Comparison of ENCODE assay signal across 1 cellular context in the genomic region with DNA sequence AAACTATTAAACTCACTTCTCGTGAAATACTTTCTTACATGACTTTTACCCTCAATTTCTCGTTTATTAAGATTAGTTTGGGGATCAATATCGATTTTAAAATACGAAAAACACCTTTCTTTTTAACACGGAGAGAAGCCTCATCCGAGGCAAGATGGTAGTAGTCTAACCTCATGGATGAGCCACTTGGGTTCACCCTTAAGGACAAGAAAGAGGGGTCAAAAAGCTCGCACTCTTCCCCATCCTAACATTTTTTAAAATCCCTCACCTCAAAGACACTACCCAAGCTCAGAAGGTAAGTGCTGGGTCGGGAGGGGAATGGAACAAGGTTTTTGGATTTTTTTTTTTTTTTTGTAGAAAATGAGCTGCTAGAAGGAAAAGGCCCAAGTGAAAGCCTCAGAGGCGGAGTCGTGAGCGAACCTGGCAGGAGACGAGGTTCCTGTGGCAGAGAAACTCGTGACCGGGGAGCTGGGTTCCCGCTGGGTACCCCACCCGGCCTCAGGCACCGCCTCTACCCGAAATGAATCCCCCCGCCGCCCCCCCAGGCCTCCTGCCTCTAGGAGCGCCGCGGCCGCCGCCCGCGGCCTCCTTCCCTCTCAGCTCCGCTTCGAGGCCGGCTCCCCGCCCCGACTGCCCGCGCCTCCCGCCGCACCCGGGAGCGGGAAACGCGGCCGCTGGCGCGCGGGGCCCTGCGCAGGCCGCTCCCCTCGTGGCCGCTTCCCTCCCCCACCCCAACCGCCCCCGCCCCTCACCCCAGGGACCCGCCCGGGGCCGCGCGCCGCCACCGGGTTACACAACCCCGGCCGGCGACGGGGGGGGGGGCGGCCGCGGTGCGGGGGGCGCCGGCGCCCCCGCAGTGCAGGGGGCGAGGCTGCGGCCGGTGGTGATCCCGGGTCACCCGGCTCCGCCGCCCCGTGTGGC.
TF ChIP-seq lines count a peak whose summit lies in the region.

No MANE protein-coding gene starts in this region.

TF ChIP-seq in K562, 482 proteins besides CTCF, POLR2A, EP300 and RAD21:
- TF ChIP-seq ZBTB11 (CRISPR knock-in tag; IDR thresholded peaks at IDR 0.05) (0 out of 6 replicates have a peak, but pooled peaks of 1 of the 3 experiments have one; percentile 8), MYC (IDR thresholded peaks at IDR 0.05; ENCODE audit: low read depth, low read length) (peak; percentile 23; the same call in 1 of the 2 replicates), MYC (CRISPR knock-in tag; IDR thresholded peaks at IDR 0.05; ENCODE audit: borderline replicate concordance, low read depth) (no peak), SIN3A (IDR thresholded peaks at IDR 0.05; ENCODE audit: borderline replicate concordance in 2 of 2, control insufficient read depth in 1 of 2, low read depth in 2 of 2, low read length in 2 of 2) (peak; percentile 13 to 48; a peak in 2 of 4 replicates), CEBPG (CRISPR knock-in tag; IDR thresholded peaks at IDR 0.05) (no peak), CEBPG (tag; conservative IDR thresholded peaks at IDR 0.05 in 1 of 2, IDR thresholded peaks at IDR 0.05 in 1 of 2) (peak; percentile 54 to 56; a peak in 3 of 4 replicates), ZNF785 (CRISPR knock-in tag; IDR thresholded peaks at IDR 0.05) (no peak), RUNX1 (IDR thresholded peaks at IDR 0.05; ENCODE audit: low read depth) (no peak), SNIP1 (IDR thresholded peaks at IDR 0.05; ENCODE audit: low read depth) (0 out of 2 replicates have a peak, but pooled peaks have one; percentile 44), KDM5B (IDR thresholded peaks at IDR 0.05; ENCODE audit: insufficient replicate concordance, low read depth, low read length) (peak; percentile 48), PCBP1 (IDR thresholded peaks at IDR 0.05; ENCODE audit: low read depth, low read length, poor library complexity, severe bottlenecking) (peak; percentile 77), RBFOX2 (IDR thresholded peaks at IDR 0.05; ENCODE audit: low read depth, low read length) (peak; percentile 68), HNRNPK (IDR thresholded peaks at IDR 0.05; ENCODE audit: low read depth, low read length, poor library complexity, severe bottlenecking) (peak; percentile 39), TFE3 (CRISPR knock-in tag; IDR thresholded peaks at IDR 0.05) (peak; percentile 22), ZBTB7A (IDR thresholded peaks at IDR 0.05; ENCODE audit: borderline replicate concordance, control insufficient read depth, low read depth, low read length) (peak; percentile 87; the same call in 1 of the 2 replicates), CCNT2 (IDR thresholded peaks at IDR 0.05; ENCODE audit: borderline replicate concordance, extremely low read depth, insufficient read length, low read depth, low read length) (peak; percentile 50), RB1 (IDR thresholded peaks at IDR 0.05; ENCODE audit: low read depth) (peak; percentile 28; the same call in 1 of the 2 replicates), VEZF1 (CRISPR knock-in tag; IDR thresholded peaks at IDR 0.05) (peak; percentile 95), SMARCC2 (IDR thresholded peaks at IDR 0.05; ENCODE audit: low read depth) (no peak), HIVEP1 (CRISPR knock-in tag; IDR thresholded peaks at IDR 0.05) (no peak), POLR2AphosphoS5 (IDR thresholded peaks at IDR 0.05; ENCODE audit: control insufficient read depth, insufficient read depth, low read depth, low read length) (0 out of 2 replicates have a peak, but pooled peaks have one; percentile 28), NR2C2 (CRISPR knock-in tag; IDR thresholded peaks at IDR 0.05) (no peak), NR2C2 (tag; IDR thresholded peaks at IDR 0.05) (peak; percentile 51; the same call in 1 of the 2 replicates), CXXC5 (CRISPR knock-in tag; IDR thresholded peaks at IDR 0.05) (peak; percentile 62; the same call in 1 of the 2 replicates), ZNF512 (tag; IDR thresholded peaks at IDR 0.05) (0 out of 2 replicates have a peak, but pooled peaks have one; percentile 1), ZNF12 (CRISPR knock-in tag; IDR thresholded peaks at IDR 0.05) (peak; percentile 94), POLR2G (IDR thresholded peaks at IDR 0.05; ENCODE audit: low read depth, low read length) (peak; percentile 79; the same call in 1 of the 2 replicates), HMGN3 (IDR thresholded peaks at IDR 0.05; ENCODE audit: borderline replicate concordance, extremely low read depth, insufficient read length, low read depth, low read length) (peak; percentile 6), KAT2B (IDR thresholded peaks at IDR 0.05; ENCODE audit: low read depth, low read length) (no peak), LARP7 (IDR thresholded peaks at IDR 0.05) (no peak), CHCHD3 (CRISPR knock-in tag; IDR thresholded peaks at IDR 0.05) (no peak), SMARCE1 (IDR thresholded peaks at IDR 0.05) (0 out of 2 replicates have a peak, but pooled peaks have one; percentile 19), ZNF395 (CRISPR knock-in tag; IDR thresholded peaks at IDR 0.05) (peak; percentile 64), L3MBTL2 (IDR thresholded peaks at IDR 0.05) (peak; percentile 66)
- TF ChIP-seq, protein P1, sequence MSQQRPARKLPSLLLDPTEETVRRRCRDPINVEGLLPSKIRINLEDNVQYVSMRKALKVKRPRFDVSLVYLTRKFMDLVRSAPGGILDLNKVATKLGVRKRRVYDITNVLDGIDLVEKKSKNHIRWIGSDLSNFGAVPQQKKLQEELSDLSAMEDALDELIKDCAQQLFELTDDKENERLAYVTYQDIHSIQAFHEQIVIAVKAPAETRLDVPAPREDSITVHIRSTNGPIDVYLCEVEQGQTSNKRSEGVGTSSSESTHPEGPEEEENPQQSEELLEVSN (IDR thresholded peaks at IDR 0.05; ENCODE audit: borderline replicate concordance in 1 of 2, extremely low read depth in 1 of 2, insufficient read depth in 1 of 2, insufficient read length in 1 of 2, low read depth in 1 of 2, low read length in 1 of 2, poor library complexity in 1 of 2, severe bottlenecking in 1 of 2), result peak; percentile 86 to 98
- TF ChIP-seq, protein P2, sequence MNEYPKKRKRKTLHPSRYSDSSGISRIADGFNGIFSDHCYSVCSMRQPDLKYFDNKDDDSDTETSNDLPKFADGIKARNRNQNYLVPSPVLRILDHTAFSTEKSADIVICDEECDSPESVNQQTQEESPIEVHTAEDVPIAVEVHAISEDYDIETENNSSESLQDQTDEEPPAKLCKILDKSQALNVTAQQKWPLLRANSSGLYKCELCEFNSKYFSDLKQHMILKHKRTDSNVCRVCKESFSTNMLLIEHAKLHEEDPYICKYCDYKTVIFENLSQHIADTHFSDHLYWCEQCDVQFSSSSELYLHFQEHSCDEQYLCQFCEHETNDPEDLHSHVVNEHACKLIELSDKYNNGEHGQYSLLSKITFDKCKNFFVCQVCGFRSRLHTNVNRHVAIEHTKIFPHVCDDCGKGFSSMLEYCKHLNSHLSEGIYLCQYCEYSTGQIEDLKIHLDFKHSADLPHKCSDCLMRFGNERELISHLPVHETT (CRISPR knock-in tag; conservative IDR thresholded peaks at IDR 0.05 in 1 of 2, IDR thresholded peaks at IDR 0.05 in 1 of 2), result peak in 1 of 2 experiments; percentile 89; a peak in 2 of 4 replicates
